Comparison of ENCODE assay signal across 21 cellular contexts in the genomic region with DNA sequence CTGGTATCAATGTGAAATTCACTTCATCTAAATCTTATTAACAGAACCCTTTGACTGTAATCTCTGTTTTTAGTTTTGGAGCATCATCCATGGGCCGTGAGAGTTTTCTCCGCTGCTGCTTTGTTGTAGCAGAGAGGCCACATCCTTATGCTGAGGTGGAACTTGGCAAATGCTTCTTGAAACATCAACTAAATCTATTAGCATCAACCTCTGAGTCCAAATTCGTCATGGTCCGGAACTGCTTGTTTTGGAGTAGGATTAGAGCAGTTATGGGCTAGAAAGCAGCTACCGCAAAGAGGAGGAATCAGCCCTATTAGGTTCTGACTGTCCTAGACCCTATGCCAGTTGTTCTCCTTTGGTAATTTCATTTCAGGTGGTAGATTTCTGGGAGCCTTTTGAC.
DNase-seq lines count a peak whose midpoint lies in the region; ATAC-seq and TF ChIP-seq lines count a peak whose summit lies in the region.
"Had no signal": no experiment of that assay in that cellular context is flagged by ENCODE, and none has a peak within 500 bp of the region (broad histone marks: within the 10 kb centered on the region; RNA-seq: fewer than 3 reads in every experiment).

No MANE protein-coding gene starts in this region.

- DNase-seq in M059J (ENCODE audit: low read depth) (peak; percentile 25), SJCRH30 (peak; percentile 37 to 58), memory B cell (ENCODE audit: low spot score in 2 of 2) (no peak), CD1c-positive myeloid dendritic cell (ENCODE audit: extremely low spot score) (no peak), esophagus squamous epithelium (lab: John Stamatoyannopoulos, UW) (no peak), UCSD-AML1 (lab: John Stamatoyannopoulos, UW; ENCODE audit: unreplicated experiment) (no peak)
- DNase-seq: 8988T; ACHN; AML-193; BE2C; Calu3; CD4-positive, alpha-beta memory T cell; COR-L47; DMS53; DMS79 treated with DMSO at 0.1 percent for 48 hours; GF-D8; GOT3; HCEC 1CT had no signal

- peaks cover 1% of the 10 kb centered on the region for H3K36me3 Mint-ChIP-seq in memory B cell
- H3K36me3 Mint-ChIP-seq: CD14-positive monocyte; CD4-positive, alpha-beta memory T cell had no signal

- no peaks in the 10 kb centered on the region for H3K27me3 Mint-ChIP-seq in memory B cell
- H3K27me3 Mint-ChIP-seq: CD4-positive, alpha-beta memory T cell had no signal

- H3K36me3 ChIP-seq in SJCRH30 (no peaks in the 10 kb centered on the region), esophagus squamous epithelium (no peaks in the 10 kb centered on the region)
- H3K36me3 ChIP-seq: BE2C; BLaER1 treated with 17β-estradiol and CSF1 and Interleukin-3, amounts not matched to agents 10 nM and 100 nM had no signal

- H3K4me1 Mint-ChIP-seq in memory B cell: peaks cover 20% of the 10 kb centered on the region
- H3K4me1 Mint-ChIP-seq: CD4-positive, alpha-beta memory T cell had no signal

- H3K9me3 Mint-ChIP-seq in memory B cell: no peaks in the 10 kb centered on the region

- H3K4me1 ChIP-seq in SJCRH30 (peaks cover 13% of the 10 kb centered on the region), esophagus squamous epithelium (no peaks in the 10 kb centered on the region)
- H3K4me1 ChIP-seq: A549, BE2C had no signal

- 77 to 93% methylated on average over 5 of the region's 5 CpGs for WGBS in esophagus squamous epithelium, 2 donors

- TF ChIP-seq POLR2A in esophagus squamous epithelium (IDR thresholded peaks at IDR 0.05): no peak

- H3K9me3 ChIP-seq in SJCRH30 (replicated peaks) (no peaks in the 10 kb centered on the region), esophagus squamous epithelium (no peaks in the 10 kb centered on the region)
- H3K9me3 ChIP-seq: A549; BE2C; BLaER1 treated with 17β-estradiol and CSF1 and Interleukin-3, amounts not matched to agents 10 nM and 100 nM had no signal

- H3K4me3 Mint-ChIP-seq in memory B cell: no peak overlapping the region
- H3K4me3 Mint-ChIP-seq: CD14-positive monocyte; CD4-positive, alpha-beta memory T cell had no signal

- peak overlapping the region; percentile 11 for H3K27ac Mint-ChIP-seq in memory B cell
- H3K27ac Mint-ChIP-seq: CD14-positive monocyte; CD4-positive, alpha-beta memory T cell had no signal

- H3K27me3 ChIP-seq in SJCRH30 (no peaks in the 10 kb centered on the region), esophagus squamous epithelium (no peaks in the 10 kb centered on the region)
- H3K27me3 ChIP-seq: BLaER1 treated with 17β-estradiol and CSF1 and Interleukin-3, amounts not matched to agents 10 nM and 100 nM had no signal

- intact Hi-C loops in esophagus squamous epithelium (cut with DNase I): no loop called here

- ATAC-seq in memory B cell (ENCODE audit: low read depth): no peak
- ATAC-seq: A549 had no signal

- H3K27ac ChIP-seq in SJCRH30 (peak overlapping the region; percentile 38), esophagus squamous epithelium (no peak overlapping the region)
- H3K27ac ChIP-seq: A549; BLaER1 treated with 17β-estradiol and CSF1 and Interleukin-3, amounts not matched to agents 10 nM and 100 nM had no signal

- no peak for TF ChIP-seq CTCF in esophagus squamous epithelium (IDR thresholded peaks at IDR 0.05)

- no peak overlapping the region for H3K4me3 ChIP-seq in SJCRH30
- no peak overlapping the region for H3K4me3 ChIP-seq in esophagus squamous epithelium
- H3K4me3 ChIP-seq: A549; BLaER1 treated with 17β-estradiol and CSF1 and Interleukin-3, amounts not matched to agents 10 nM and 100 nM had no signal

Comparison
In these comparisons a context has a peak if more than half of its experiments do, and no peak if none do; other contexts are left out.
1. DNase-seq: peak in M059J (single experiment) and SJCRH30 (2 of 2); none in memory B cell (0 of 2), CD1c-positive myeloid dendritic cell (single experiment), esophagus squamous epithelium (single experiment) and UCSD-AML1 (single experiment).